ENCODE assay signal across 8 cellular contexts in genomic region chr16:67236551-67237395, GRCh38. TPM values are rescaled to one million over a fixed set of nuclear protein-coding genes. Genes with fewer than 3 reads are reported as not detected.
DNase-seq lines count a peak whose midpoint lies in the region; ATAC-seq and TF ChIP-seq lines count a peak whose summit lies in the region.

No MANE protein-coding gene starts in this region.

- no peak overlapping the region for H3K23ac ChIP-seq in H9 (ENCODE audit: insufficient read length, low read depth, low read length)

- no peak overlapping the region for H2AK5ac ChIP-seq in H9 (ENCODE audit: insufficient read length, low read length)

- TF ChIP-seq CTCF in H9 (conservative IDR thresholded peaks at IDR 0.05) (no peak), adrenal gland (IDR thresholded peaks at IDR 0.05) (no peak), right lobe of liver (IDR thresholded peaks at IDR 0.05) (no peak)

- H3K4me1 ChIP-seq in BLaER1, result peaks cover 32% of the 10 kb centered on the region
- H3K4me1 ChIP-seq in H9 (ENCODE audit: insufficient read depth, low read length), result peaks cover 10% of the 10 kb centered on the region; the same call in 1 of the 2 replicates
- peaks cover 17 to 20% of the 10 kb centered on the region in 2 donors for H3K4me1 ChIP-seq in adrenal gland (replicated peaks in 1 of 2)
- peaks cover 0 to 10% (median 0%) of the 10 kb centered on the region in 4 donors for H3K4me1 ChIP-seq in right lobe of liver

- ATAC-seq in right lobe of liver (peak in 3 of 4 donors; percentile 26 to 62 (median 30)), HG03469 (IDR thresholded peaks at IDR 0.05; ENCODE audit: unreplicated experiment) (no peak), GM21528 (IDR thresholded peaks at IDR 0.05; ENCODE audit: low FRiP score, unreplicated experiment) (no peak)
- peak; percentile 78 for ATAC-seq in stimulated activated naive CD8-positive, alpha-beta T cell treated with anti-CD3 and anti-CD28 coated beads, Interleukin-15, Interleukin-2, amounts not matched to agents 100 U/mL and 50 U/mL, for 24 hours

- H3K27me3 ChIP-seq in BLaER1 (no peaks in the 10 kb centered on the region), H9 (ENCODE audit: insufficient read depth, low read length) (no peaks in the 10 kb centered on the region), adrenal gland (no peaks in the 10 kb centered on the region), right lobe of liver (no peaks in the 10 kb centered on the region)

- intact Hi-C loops in adrenal gland (cut with DNase I), result no loop called here
- intact Hi-C loops in right lobe of liver (cut with DNase I), result no loop called here

- no peak overlapping the region for H3K56ac ChIP-seq in H9 (ENCODE audit: insufficient read length, low read depth, low read length)

- no peak overlapping the region for H3K4ac ChIP-seq in H9 (ENCODE audit: low read depth, low read length)

- no peaks in the 10 kb centered on the region for H3K27me3 Mint-ChIP-seq in H9 (ENCODE audit: low read depth)

- peaks cover 4% of the 10 kb centered on the region for H3K79me1 ChIP-seq in H9 (ENCODE audit: insufficient read depth, low read depth, low read length, poor library complexity, severe bottlenecking)

- H3T11ph ChIP-seq in H9 (ENCODE audit: low read length), result no peak overlapping the region

- TF ChIP-seq POLR2A in adrenal gland (IDR thresholded peaks at IDR 0.05), result no peak
- no peak for TF ChIP-seq POLR2A in right lobe of liver (IDR thresholded peaks at IDR 0.05)

- peak overlapping the region; percentile 59 for H3K4me3 ChIP-seq in BLaER1
- no peak overlapping the region for H3K4me3 ChIP-seq in adrenal gland
- no peak overlapping the region for H3K4me3 ChIP-seq in right lobe of liver

- no peak overlapping the region for H3K18ac ChIP-seq in H9 (ENCODE audit: insufficient read length, low read depth, low read length)

- peak; percentile 97 for DNase-seq in H9
- DNase-seq in T-helper 9 cell, result peak; percentile 77
- peak in 6 of 7 donors; percentile 5 to 71 (median 60) for DNase-seq in adrenal gland
- peak; percentile 46 to 50 (median 47) for DNase-seq in right lobe of liver
- peak; percentile 90 for DNase-seq in stimulated activated naive CD8-positive, alpha-beta T cell treated with anti-CD3 and anti-CD28 coated beads, Interleukin-15, Interleukin-2, amounts not matched to agents 100 U/mL and 50 U/mL, for 24 hours

- H3K23me2 ChIP-seq in H9 (ENCODE audit: insufficient read length, low read depth, low read length, poor library complexity, severe bottlenecking), result no peaks in the 10 kb centered on the region

- H3K9ac ChIP-seq in BLaER1 (peak overlapping the region; percentile 82), H9 (ENCODE audit: extremely low read depth, insufficient read length, low read length) (no peak overlapping the region)

- H3K9me3 ChIP-seq in BLaER1 (no peaks in the 10 kb centered on the region), H9 (ENCODE audit: control insufficient read depth, low read depth, low read length) (no peaks in the 10 kb centered on the region), adrenal gland (replicated peaks in 1 of 3) (no peaks in the 10 kb centered on the region), right lobe of liver (no peaks in the 10 kb centered on the region)

- H3K27ac Mint-ChIP-seq in H9, result peak overlapping the region; percentile 32 to 48 (median 44); a peak in 2 of 7 replicates

- H2BK5ac ChIP-seq in H9 (ENCODE audit: insufficient read length, low read length), result no peak overlapping the region

- H4K20me1 ChIP-seq in BLaER1, result peaks cover 44% of the 10 kb centered on the region
- peaks cover 3% of the 10 kb centered on the region for H4K20me1 ChIP-seq in H9 (ENCODE audit: control insufficient read depth, insufficient read depth, insufficient read length)

- no peaks in the 10 kb centered on the region for H3K9me3 Mint-ChIP-seq in H9

- H3K14ac ChIP-seq in H9 (ENCODE audit: insufficient read depth, low read length), result no peak overlapping the region

- H2BK120ac ChIP-seq in H9 (ENCODE audit: low read depth, low read length, poor library complexity, severe bottlenecking), result no peak overlapping the region

- no peak overlapping the region for H3K4me3 Mint-ChIP-seq in H9

- H4K91ac ChIP-seq in H9 (ENCODE audit: insufficient read length, low read depth, low read length), result no peak overlapping the region

- peak overlapping the region; percentile 77 for H3K4me2 ChIP-seq in BLaER1
- no peak overlapping the region for H3K4me2 ChIP-seq in H9 (ENCODE audit: insufficient read depth, insufficient read length, low read length)

- H3K36me3 Mint-ChIP-seq in H9 (ENCODE audit: insufficient read depth in 1 of 3, low read depth in 3 of 3), result peaks cover 24 to 67% (median 40%) of the 10 kb centered on the region in 3 experiments

- H4K8ac ChIP-seq in H9 (replicated peaks; ENCODE audit: insufficient read length, low read depth, low read length), result no peak overlapping the region

- WGBS in H9 (ENCODE audit: extremely low coverage, insufficient read length, low lambda C conversion rate), result no CpG with 5 or more reads among the region's 50 CpGs
- WGBS in adrenal gland, 4 donors, result 76 to 86% (median 82%) methylated on average over 37 to 50 of the region's 50 CpGs
- WGBS in right lobe of liver (ENCODE audit: insufficient coverage, low coverage, low lambda C conversion rate, missing lambda C conversion rate), result 91% methylated on average over 15 of the region's 50 CpGs

- H4K5ac ChIP-seq in H9 (ENCODE audit: insufficient read length, low read depth, low read length), result no peak overlapping the region

- H2BK20ac ChIP-seq in H9 (ENCODE audit: low read depth, low read length, poor library complexity, severe bottlenecking), result no peak overlapping the region

- no peak overlapping the region for H2BK12ac ChIP-seq in H9 (ENCODE audit: insufficient read length, low read depth, low read length)

- no peak overlapping the region for H2AFZ ChIP-seq in H9 (ENCODE audit: low read length)

- H3K27ac ChIP-seq in BLaER1, result peak overlapping the region; percentile 78
- H3K27ac ChIP-seq in H9 (ENCODE audit: insufficient read length, low read depth, low read length), result no peak overlapping the region
- no peak overlapping the region for H3K27ac ChIP-seq in adrenal gland
- H3K27ac ChIP-seq in right lobe of liver, result no peak overlapping the region

- H3K36me3 ChIP-seq in BLaER1, result peaks cover 92% of the 10 kb centered on the region
- H3K36me3 ChIP-seq in adrenal gland (replicated peaks in 1 of 2), result peaks cover 0 to 67% of the 10 kb centered on the region in 2 donors
- peaks cover 0 to 1% (median 0%) of the 10 kb centered on the region in 4 donors for H3K36me3 ChIP-seq in right lobe of liver

- H2BK15ac ChIP-seq in H9 (ENCODE audit: low read depth, low read length), result no peak overlapping the region

- peaks cover 10 to 17% of the 10 kb centered on the region in 2 experiments for H3K4me1 Mint-ChIP-seq in H9

- H3K79me2 ChIP-seq in H9 (ENCODE audit: insufficient read depth, low read length), result no peaks in the 10 kb centered on the region

RNA-seq across cellular contexts. Expression of gene TMEM208, which starts 9.8 kb away (rescaled TPM):
- 42.6 and 43.3 TPM in 2 replicates for total RNA-seq in H9 (2021)
- total RNA-seq in adrenal gland, result 10 to 100 TPM; 52.1 to 88.8 (median 67.6) TPM
- polyA plus RNA-seq in adrenal gland, result 100 to 1,000 TPM in 2 of 3 donors, 10 to 100 TPM in 1; 75.3 to 289 (median 209) TPM
- total RNA-seq in right lobe of liver, result 10 to 100 TPM; 32.6 to 58.7 (median 40.5) TPM

RNA-seq across cellular contexts. Expression of gene FHOD1, which starts 10.5 kb away (rescaled TPM):
- total RNA-seq in H9 (2021), result 67.0 and 70.7 TPM in 2 replicates
- total RNA-seq in adrenal gland, result 10 to 100 TPM; 34.3 to 86.3 (median 45.5) TPM
- polyA plus RNA-seq in adrenal gland, result 100 to 1,000 TPM in 1 of 3 donors, 10 to 100 TPM in 2; 16.6 to 148 (median 96.4) TPM
- total RNA-seq in right lobe of liver, result 1 to 10 TPM; 2.3 to 9.6 (median 3.5) TPM

RNA-seq across cellular contexts. Expression of gene SLC9A5, which starts 12.0 kb away (rescaled TPM):
- total RNA-seq in H9 (2021), result 7.5 and 9.1 TPM in 2 replicates
- 1 to 10 TPM in 3 of 8 donors, under 1 TPM in 4, not detected in 1; 0.09 to 2.1 (median 0.40) TPM for total RNA-seq in adrenal gland
- 1 to 10 TPM in 2 of 3 donors, under 1 TPM in 1; 0.20 to 2.8 (median 2.7) TPM for polyA plus RNA-seq in adrenal gland
- under 1 TPM; 0.06 to 0.53 (median 0.15) TPM for total RNA-seq in right lobe of liver

RNA-seq across cellular contexts. Expression of gene ELMO3, which starts 37.8 kb away (rescaled TPM):
- 8.6 and 9.1 TPM in 2 replicates for total RNA-seq in H9 (2021)
- 1 to 10 TPM in 7 of 8 donors, under 1 TPM in 1; 0.66 to 5.4 (median 1.8) TPM for total RNA-seq in adrenal gland
- 1 to 10 TPM in 2 of 3 donors, under 1 TPM in 1; 0.18 to 7.0 (median 4.6) TPM for polyA plus RNA-seq in adrenal gland
- total RNA-seq in right lobe of liver, result 1 to 10 TPM; 1.8 to 8.0 (median 4.6) TPM

RNA-seq across cellular contexts. Expression of gene PLEKHG4, which starts 42.6 kb away (rescaled TPM):
- total RNA-seq in H9 (2021) (13.2 and 13.9 TPM in 2 replicates), adrenal gland (10 to 100 TPM in 4 of 8 donors, 1 to 10 TPM in 4; 4.1 to 25.7 (median 8.9) TPM), right lobe of liver (under 1 TPM; 0.09 to 0.53 (median 0.20) TPM)
- 10 to 100 TPM in 2 of 3 donors, 1 to 10 TPM in 1; 4.5 to 48.7 (median 27.5) TPM for polyA plus RNA-seq in adrenal gland

Comparison
In these comparisons a context has a peak if more than half of its experiments do, and no peak if none do; other contexts are left out.
1. DNase-seq: peak in every context shown above with its lines; median percentile 97 in H9; 90 in stimulated activated naive CD8-positive, alpha-beta T cell treated with anti-CD3 and anti-CD28 coated beads, Interleukin-15, Interleukin-2, amounts not matched to agents 100 U/mL and 50 U/mL, for 24 hours; 77 in T-helper 9 cell; 60 in adrenal gland; 47 in right lobe of liver.
2. ATAC-seq: peak in right lobe of liver (3 of 4) and stimulated activated naive CD8-positive, alpha-beta T cell treated with anti-CD3 and anti-CD28 coated beads, Interleukin-15, Interleukin-2, amounts not matched to agents 100 U/mL and 50 U/mL, for 24 hours (single experiment); none in HG03469 (single experiment) and GM21528 (single experiment).